ENCODE assay signal across 8 cellular contexts in the genomic region with DNA sequence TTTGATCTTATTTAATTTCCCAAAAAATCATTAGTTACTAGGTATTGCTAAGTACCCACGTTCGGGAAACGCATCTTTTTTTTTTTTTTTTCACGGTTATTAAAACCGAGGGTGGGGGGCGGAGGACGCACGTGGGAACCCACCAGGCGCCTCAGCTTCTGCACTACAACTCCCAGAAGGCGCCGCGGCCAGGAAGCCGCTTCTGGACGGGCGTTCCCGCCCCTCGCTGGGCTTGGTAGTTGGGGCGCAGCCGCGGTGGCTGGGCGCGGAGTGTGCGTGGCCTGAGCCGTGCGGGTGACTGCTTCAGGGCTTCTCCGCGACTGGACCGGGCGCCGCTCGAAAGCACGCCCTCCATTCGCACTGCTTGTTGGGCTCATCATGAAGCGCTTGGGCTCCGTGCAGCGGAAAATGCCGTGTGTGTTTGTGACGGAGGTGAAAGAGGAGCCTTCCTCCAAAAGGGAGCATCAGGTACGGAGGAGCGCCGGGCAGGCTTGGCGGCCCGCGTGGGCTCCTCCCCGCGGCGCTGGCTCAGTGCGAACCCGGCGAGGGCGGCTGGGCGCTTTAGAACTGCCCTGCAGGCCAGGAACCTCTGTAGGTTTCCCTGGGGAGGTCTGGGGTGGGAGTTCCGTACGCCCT. TPM values are rescaled to one million over a fixed set of nuclear protein-coding genes. Genes with fewer than 3 reads are reported as not detected.
DNase-seq lines count a peak whose midpoint lies in the region; ATAC-seq and TF ChIP-seq lines count a peak whose summit lies in the region.

No MANE protein-coding gene starts in this region.

- ATAC-seq in HG02852 (IDR thresholded peaks at IDR 0.05; ENCODE audit: unreplicated experiment) (peak; percentile 99), left ventricle myocardium superior (peak; percentile 100)

- H3K9me3 ChIP-seq in prostate gland: no peaks in the 10 kb centered on the region

- no peaks in the 10 kb centered on the region for H3K27me3 ChIP-seq in prostate gland (replicated peaks; ENCODE audit: insufficient read depth)

- H3K36me3 ChIP-seq in prostate gland (no peaks in the 10 kb centered on the region), urinary bladder (ENCODE audit: insufficient read depth) (no peaks in the 10 kb centered on the region)

- H3K4me1 ChIP-seq in prostate gland (replicated peaks) (no peaks in the 10 kb centered on the region), urinary bladder (ENCODE audit: insufficient read depth) (peaks cover 1% of the 10 kb centered on the region)

- WGBS in prostate gland: under 1% methylated on average over 54 of the region's 54 CpGs
- under 1% methylated on average over 54 of the region's 54 CpGs for WGBS in urinary bladder

- DNase-seq in GM13976 (ENCODE audit: low spot score): peak; percentile 89
- peak; percentile 29 for DNase-seq in NCI-H1436 treated with DMSO at 0.1 percent for 48 hours (lab: John Stamatoyannopoulos, UW)
- DNase-seq in T follicular helper cell (ENCODE audit: low read depth): peak; percentile 79
- peak; percentile 79 for DNase-seq in amniotic epithelial cell (ENCODE audit: low read depth)
- peak; percentile 95 for DNase-seq in left ventricle myocardium superior
- peak; percentile 89 for DNase-seq in prostate gland (ENCODE audit: low spot score)

- H3K27ac ChIP-seq in prostate gland: peak overlapping the region; percentile 68 to 75
- H3K27ac ChIP-seq in urinary bladder (ENCODE audit: low read depth): peak overlapping the region; percentile 31

- TF ChIP-seq POLR2A in prostate gland (IDR thresholded peaks at IDR 0.05): peak; percentile 91

- TF ChIP-seq CTCF in GM13976 (IDR thresholded peaks at IDR 0.05; ENCODE audit: borderline replicate concordance, control extremely low read depth, extremely low read depth, insufficient read depth, missing control alignments): no peak
- TF ChIP-seq CTCF in prostate gland (IDR thresholded peaks at IDR 0.05): peak in 1 of 4 experiments; percentile 18

- in situ Hi-C loops in GM13976 (cut with MboI; ENCODE audit: low sequenced_read_pairs, unreplicated experiment): no loop called here

- H3K4me3 ChIP-seq in prostate gland: peak overlapping the region; percentile 65 to 71
- peak overlapping the region; percentile 71 for H3K4me3 ChIP-seq in urinary bladder (ENCODE audit: low read depth, low read length)

- intact Hi-C loops in left ventricle myocardium superior (cut with micrococcal nuclease): no loop called here
- intact Hi-C loops in prostate gland (cut with DNase I): no loop called here

RNA-seq across cellular contexts. Expression of a gene that starts 6.2 kb away (rescaled TPM):
- not detected for total RNA-seq in left ventricle myocardium superior
- total RNA-seq in prostate gland: 1 to 10 TPM in 1 of 2 donors, not detected in 1; 6.7 TPM
- total RNA-seq in urinary bladder: 0.26 TPM
- polyA plus RNA-seq in urinary bladder: 0.06 TPM

Comparison
In these comparisons a context has a peak if more than half of its experiments do, and no peak if none do; other contexts are left out.
1. Peak in every context shown above with its lines: DNase-seq, ATAC-seq, H3K4me3 ChIP-seq and H3K27ac ChIP-seq.
2. DNase-seq: peak in every context shown above with its lines; median percentile 95 in left ventricle myocardium superior; 89 in GM13976; 89 in prostate gland; 79 in T follicular helper cell; 79 in amniotic epithelial cell; 29 in NCI-H1436 treated with DMSO at 0.1 percent for 48 hours.